Comparison of ENCODE assay signal across 21 cellular contexts in the genomic region with DNA sequence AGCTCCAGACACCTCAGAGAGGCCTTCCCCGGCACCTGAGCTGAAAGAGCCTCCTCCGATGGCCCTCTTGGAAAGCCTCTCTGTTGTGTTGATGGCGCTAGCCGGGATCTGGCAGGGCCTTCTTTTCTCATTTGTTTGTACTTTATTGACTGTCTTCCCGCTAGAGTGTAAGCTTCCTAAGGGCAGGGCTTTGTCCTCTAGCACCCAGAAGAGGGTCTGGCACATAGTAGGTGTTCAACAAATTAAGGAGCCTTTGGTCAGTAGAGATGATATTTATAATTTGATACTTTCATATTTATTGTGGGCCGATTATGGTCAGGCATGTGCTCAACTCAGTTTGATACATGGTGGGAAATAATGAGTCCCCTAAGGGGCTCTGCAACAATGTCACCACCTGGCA. TPM values are rescaled to one million over a fixed set of nuclear protein-coding genes. Genes with fewer than 3 reads are reported as not detected.
"Had no signal": no experiment of that assay in that cellular context is flagged by ENCODE, and none has a peak within 500 bp of the region (broad histone marks: within the 10 kb centered on the region; RNA-seq: fewer than 3 reads in every experiment).

No MANE protein-coding gene starts in this region.

- H3K27ac ChIP-seq: KMS-11 had no signal

- H3K9me3 ChIP-seq: SK-N-SH had no signal

- DNase-seq: IMR-90, Kasumi-1, MM.1S, NCI-H1092 treated with DMSO at 0.1 percent for 48 hours, NCI-H1436, NCI-H187, NCI-H2029, NCI-H2081 treated with DMSO at 0.1 percent for 48 hours, NCI-H2171, NCI-H226, NCI-H446, NCI-H510A, NCI-H524 treated with DMSO at 0.1 percent for 48 hours, NCI-H69, NCI-H774, RPMI8226, SHP77, SK-N-SH, SW 1271 had no signal

RNA-seq across cellular contexts. Expression of gene NAALADL1, which starts 40.4 kb away (rescaled TPM):
- total RNA-seq: SK-MEL-5 had no signal
